In the genomic region with DNA sequence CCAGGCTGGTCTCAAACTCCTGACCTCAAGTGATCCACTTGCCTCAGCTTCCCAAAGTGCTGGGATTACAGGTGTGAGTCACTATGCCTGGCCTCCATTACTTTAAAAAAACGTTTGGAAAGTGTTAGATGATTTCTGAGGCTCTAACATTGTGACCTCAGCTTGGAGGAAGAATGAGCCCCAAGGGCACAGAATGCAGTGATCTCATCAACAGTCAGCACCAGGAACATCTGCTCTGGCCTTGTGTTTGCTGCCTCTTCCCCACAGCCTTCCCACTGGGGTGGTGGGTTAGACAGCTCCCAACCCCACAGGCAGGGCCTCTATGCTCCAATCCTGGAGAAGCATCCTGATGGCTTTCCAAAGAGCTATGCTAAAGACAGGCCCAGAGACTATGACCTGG, we compare ENCODE assay signal across 1 cellular context.
TF ChIP-seq lines count a peak whose summit lies in the region.

No MANE protein-coding gene starts in this region.

TF ChIP-seq in IMR-90, 13 proteins besides CTCF, POLR2A, EP300 and RAD21:
- TF ChIP-seq NFE2L2 (IDR thresholded peaks at IDR 0.05; ENCODE audit: low read depth, low read length) (no peak), FOS (IDR thresholded peaks at IDR 0.05; ENCODE audit: low read depth, low read length) (no peak), BHLHE40 (IDR thresholded peaks at IDR 0.05; ENCODE audit: low read depth, low read length) (no peak)
TF ChIP-seq in IMR-90: peak in this region for 0.
